In genomic region chr22:43376765-43377485, GRCh38 we compare ENCODE assay signal across 11 cellular contexts. TPM values are rescaled to one million over a fixed set of nuclear protein-coding genes. Genes with fewer than 3 reads are reported as not detected.
DNase-seq lines count a peak whose midpoint lies in the region; ATAC-seq, FAIRE-seq and TF ChIP-seq lines count a peak whose summit lies in the region.
"Had no signal": no experiment of that assay in that cellular context is flagged by ENCODE, and none has a peak within 500 bp of the region (broad histone marks: within the 10 kb centered on the region; RNA-seq: fewer than 3 reads in every experiment).

No MANE protein-coding gene starts in this region.

- no peak overlapping the region for H3K9ac ChIP-seq in GM12878 (ENCODE audit: control insufficient read depth, insufficient read depth, low read length)

- peaks cover 0 to 2% of the 10 kb centered on the region in 2 experiments; a peak in 1 of 4 replicates for H3K27me3 ChIP-seq in GM12878 (replicated peaks in 1 of 2; ENCODE audit: control insufficient read depth in 2 of 2, insufficient read depth in 2 of 2, low read length in 1 of 2)

- peak; percentile 31 for DNase-seq in NCI-H748 (lab: John Stamatoyannopoulos, UW; ENCODE audit: unreplicated experiment)
- no peak for DNase-seq in NCI-H748 treated with DMSO at 0.1 percent for 48 hours (lab: John Stamatoyannopoulos, UW)
- DNase-seq in M059J (ENCODE audit: low read depth), result peak; percentile 52
- DNase-seq in GM12878 (ENCODE audit: low read depth, low spot score), result peak; percentile 56
- peak; percentile 32 to 33 for DNase-seq in stimulated activated CD8-positive, alpha-beta memory T cell treated with anti-CD3 and anti-CD28 coated beads, Interleukin-2, amount 100 ng/mL, for 48 hours (ENCODE audit: low read depth in 2 of 2)
- no peak for DNase-seq in RKO (ENCODE audit: low spot score)
- no peak for DNase-seq in NCI-H526 treated with DMSO at 0.1 percent for 48 hours (lab: John Stamatoyannopoulos, UW)
- no peak for DNase-seq in RPMI8226
- DNase-seq: NCI-H146 had no signal

- FAIRE-seq in GM12878 (lab: Jason Lieb, UNC), result peak; percentile 88
- FAIRE-seq: A549, urothelium cell line had no signal

- POLR2A ChIA-PET in GM12878 (lab: Charles Lee), result interaction anchor here (0.6 kb wide), 1 partner anchor 230 kb away, joined by 6 read pairs; no protein-coding TSS in a partner anchor

- H3K4me3 ChIP-seq in GM12878, result no peak overlapping the region
- H3K4me3 ChIP-seq: A549 had no signal

- SMC1A ChIA-PET in GM12878 (lab: Charles Lee; ENCODE audit: uncharacterized antibody, unreplicated experiment), result no interaction called here

- TF ChIP-seq CTCF in GM12878 (IDR thresholded peaks at IDR 0.05 in 2 of 3, conservative IDR thresholded peaks at IDR 0.05 in 1 of 3; ENCODE audit: control insufficient read depth in 2 of 3, extremely low read depth in 1 of 3, insufficient read depth in 1 of 3, low read depth in 3 of 3, low read length in 3 of 3), result no peak

- TF ChIP-seq RAD21 in GM12878 (IDR thresholded peaks at IDR 0.05; ENCODE audit: insufficient read depth, low read depth, low read length), result no peak

- peak; percentile 73 to 84; a peak in 3 of 4 replicates for TF ChIP-seq EP300 in GM12878 (IDR thresholded peaks at IDR 0.05; ENCODE audit: borderline replicate concordance in 1 of 2, control insufficient read depth in 1 of 2, low read depth in 2 of 2, low read length in 2 of 2)

- H3K4me1 ChIP-seq in GM12878 (ENCODE audit: control insufficient read depth, insufficient read depth, low read length), result peaks cover 27% of the 10 kb centered on the region
- H3K4me1 ChIP-seq: A549 had no signal

- no TSS peak for BruUV-seq in GM12878 (replicated peaks; lab: Mats Ljungman, UMichigan)

- H3K36me3 ChIP-seq in GM12878 (ENCODE audit: control insufficient read depth in 2 of 2, insufficient read depth in 2 of 2, low read length in 1 of 2), result no peaks in the 10 kb centered on the region

- in situ Hi-C loops in GM12878 (cut with MboI), result no loop called here

- no peak for TF ChIP-seq POLR2A in GM12878 (IDR thresholded peaks at IDR 0.05; ENCODE audit: low read depth, low read length)

- no peaks in the 10 kb centered on the region for H3K79me2 ChIP-seq in GM12878 (ENCODE audit: control insufficient read depth, insufficient read depth, low read length)

- H3K27ac ChIP-seq in GM12878 (ENCODE audit: control insufficient read depth, insufficient read depth), result peak overlapping the region; percentile 45; the same call in 1 of the 2 replicates
- H3K27ac ChIP-seq: A549 had no signal

- H3K4me2 ChIP-seq in GM12878 (ENCODE audit: control insufficient read depth, insufficient read depth), result peak overlapping the region; percentile 76
- H3K4me2 ChIP-seq: A549 had no signal

- RAD21 ChIA-PET in GM12878 (lab: Charles Lee; ENCODE audit: unreplicated experiment), result interaction anchor here (1.1 kb wide), 1 partner anchor 104 kb away, joined by 3 read pairs; no protein-coding TSS in a partner anchor

- no peaks in the 10 kb centered on the region for H4K20me1 ChIP-seq in GM12878 (ENCODE audit: control insufficient read depth, insufficient read depth)

- WGBS in GM12878 (ENCODE audit: insufficient coverage, insufficient replicate concordance, low lambda C conversion rate, missing lambda C conversion rate), result 51% methylated on average over 15 of the region's 15 CpGs

- no peak overlapping the region for H2AFZ ChIP-seq in GM12878 (ENCODE audit: control insufficient read depth, low read depth, low read length)

- CTCF ChIA-PET in GM12878 (lab: Yijun Ruan, JAX), result interaction anchor here (0.6 to 2.7 kb wide), 3 partner anchors 11 to 1719 kb away, joined by 3 to 11 read pairs (median 3); no protein-coding TSS in a partner anchor

- intact Hi-C loops in GM12878 (cut with micrococcal nuclease; ENCODE audit: unreplicated experiment), result no loop called here

- H3K9me3 ChIP-seq in GM12878 (replicated peaks; ENCODE audit: control insufficient read depth, insufficient read depth, low read length), result peaks cover 10% of the 10 kb centered on the region; the same call in 2 of the 3 replicates
- H3K9me3 ChIP-seq: A549 had no signal

- peak; percentile 87 for ATAC-seq in GM12878
- ATAC-seq: A549 had no signal

TF ChIP-seq in GM12878, 131 proteins besides CTCF, POLR2A, EP300 and RAD21 (continues in another document):
- TF ChIP-seq STAT1 (conservative IDR thresholded peaks at IDR 0.05), result no peak
- TF ChIP-seq SUPT20H (IDR thresholded peaks at IDR 0.05; ENCODE audit: borderline replicate concordance, control insufficient read depth, low read depth, low read length), result no peak
- no peak; the same call in 1 of the 2 replicates for TF ChIP-seq MYB (IDR thresholded peaks at IDR 0.05; ENCODE audit: borderline replicate concordance, low read depth, low read length)
- TF ChIP-seq SREBF1 (IDR thresholded peaks at IDR 0.05; ENCODE audit: low read length), result no peak
- peak; percentile 50; the same call in 1 of the 2 replicates for TF ChIP-seq GATAD2B (conservative IDR thresholded peaks at IDR 0.05; ENCODE audit: low read depth)
- TF ChIP-seq SRF (IDR thresholded peaks at IDR 0.05; ENCODE audit: low read depth in 2 of 2, low read length in 2 of 2), result no peak
- TF ChIP-seq ZNF384 (IDR thresholded peaks at IDR 0.05; ENCODE audit: borderline replicate concordance, low read depth, low read length), result peak; percentile 83
- peak; percentile 96 for TF ChIP-seq NR2F1 (conservative IDR thresholded peaks at IDR 0.05)
- TF ChIP-seq RCOR1 (conservative IDR thresholded peaks at IDR 0.05; ENCODE audit: low read depth, low read length), result no peak
- TF ChIP-seq TCF12 (IDR thresholded peaks at IDR 0.05; ENCODE audit: low read depth, low read length), result 0 out of 2 replicates have a peak, but pooled peaks have one; percentile 19
- TF ChIP-seq IKZF2 (IDR thresholded peaks at IDR 0.05), result peak; percentile 47 to 63; a peak in 3 of 4 replicates
- peak; percentile 97 for TF ChIP-seq MEF2B (IDR thresholded peaks at IDR 0.05; ENCODE audit: partially characterized antibody, poor library complexity, severe bottlenecking)
- TF ChIP-seq CBX3 (IDR thresholded peaks at IDR 0.05; ENCODE audit: borderline replicate concordance, low read depth), result no peak
- peak; percentile 57 for TF ChIP-seq IKZF1 (conservative IDR thresholded peaks at IDR 0.05)
- TF ChIP-seq GABPA (IDR thresholded peaks at IDR 0.05; ENCODE audit: low read depth), result no peak
- TF ChIP-seq TBL1XR1 (IDR thresholded peaks at IDR 0.05; ENCODE audit: low read depth, low read length), result no peak
- TF ChIP-seq BHLHE40 (IDR thresholded peaks at IDR 0.05; ENCODE audit: borderline replicate concordance in 1 of 2, low read depth in 2 of 2, low read length in 1 of 2), result peak; percentile 77 to 80
- TF ChIP-seq, protein P1, sequence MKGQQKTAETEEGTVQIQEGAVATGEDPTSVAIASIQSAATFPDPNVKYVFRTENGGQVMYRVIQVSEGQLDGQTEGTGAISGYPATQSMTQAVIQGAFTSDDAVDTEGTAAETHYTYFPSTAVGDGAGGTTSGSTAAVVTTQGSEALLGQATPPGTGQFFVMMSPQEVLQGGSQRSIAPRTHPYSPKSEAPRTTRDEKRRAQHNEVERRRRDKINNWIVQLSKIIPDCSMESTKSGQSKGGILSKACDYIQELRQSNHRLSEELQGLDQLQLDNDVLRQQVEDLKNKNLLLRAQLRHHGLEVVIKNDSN (IDR thresholded peaks at IDR 0.05; ENCODE audit: borderline replicate concordance, extremely low read length, insufficient read depth, low read depth, low read length), result no peak

RNA-seq across cellular contexts. Expression of gene SCUBE1, which starts 33.8 kb away (rescaled TPM):
- total RNA-seq in M059J (2014; rRNA removed; shearing (Covaris generic)), result 11.5 and 17.4 TPM in 2 replicates
- total RNA-seq in GM12878 (2013; cell fraction: nucleolus; rRNA removed), result not detected in 2 replicates
- total RNA-seq in GM12878 (2014; rRNA removed) (not detected in 2 replicates), GM12878 (2014; rRNA removed; fragmentation: Illumina TruSeq; extraction: Trizol) (not detected in 2 replicates), GM12878 (2021) (not detected in 2 replicates)
- polyA plus RNA-seq in GM12878 (2011; ENCODE audit: low read depth), result not detected
- polyA plus RNA-seq in GM12878 (2011; rRNA removed) (not detected in 2 replicates), GM12878 (2014; fragmentation: Illumina TruSeq; extraction: Trizol) (not detected in 2 replicates), GM12878 (2014; fragmentation: Nextera tagmentation; extraction: Ambion mirVana) (not detected), GM12878 (2014; rRNA removed) (0.01 TPM in 1 of 2 replicates, not detected in the other), GM12878 (2016; fragmentation: Nextera tagmentation; extraction: Ambion mirVana) (not detected)
- not detected in 2 replicates for polyA plus RNA-seq in GM12878 (2011; cell fraction: cytosol; rRNA removed)
- polyA plus RNA-seq in GM12878 (2011; cell fraction: nucleus; rRNA removed), result 0.01 and 0.23 TPM in 2 replicates
- polyA plus RNA-seq in GM12878 (2012), result not detected in 2 replicates
- polyA minus RNA-seq in GM12878 (2011; rRNA and poly(A)+ RNA removed), result not detected in 2 replicates
- polyA minus RNA-seq in GM12878 (2011; cell fraction: cytosol; rRNA and poly(A)+ RNA removed), result not detected in 2 replicates
- not detected in 2 replicates for polyA minus RNA-seq in GM12878 (2011; cell fraction: nucleus; rRNA and poly(A)+ RNA removed)

RNA-seq across cellular contexts. Expression of gene MPPED1, which starts 34.9 kb away (rescaled TPM):
- total RNA-seq in M059J (2014; rRNA removed; shearing (Covaris generic)), result 0.05 TPM in 1 of 2 replicates, not detected in the other
- total RNA-seq in GM12878 (2013; cell fraction: nucleolus; rRNA removed), result not detected in 2 replicates
- 0.11 TPM in 1 of 2 replicates, not detected in the other for total RNA-seq in GM12878 (2014; rRNA removed)
- total RNA-seq in GM12878 (2014; rRNA removed; fragmentation: Illumina TruSeq; extraction: Trizol), result not detected in 2 replicates
- total RNA-seq in GM12878 (2021), result not detected in 2 replicates
- polyA plus RNA-seq in GM12878 (2011; ENCODE audit: low read depth), result not detected
- not detected in 2 replicates for polyA plus RNA-seq in GM12878 (2011; rRNA removed)
- polyA plus RNA-seq in GM12878 (2011; cell fraction: cytosol; rRNA removed), result not detected in 2 replicates
- polyA plus RNA-seq in GM12878 (2011; cell fraction: nucleus; rRNA removed), result not detected in 2 replicates
- not detected in 2 replicates for polyA plus RNA-seq in GM12878 (2012)
- polyA plus RNA-seq in GM12878 (2014; fragmentation: Illumina TruSeq; extraction: Trizol), result not detected in 2 replicates
- polyA plus RNA-seq in GM12878 (2014; fragmentation: Nextera tagmentation; extraction: Ambion mirVana), result not detected
- not detected in 2 replicates for polyA plus RNA-seq in GM12878 (2014; rRNA removed)
- not detected for polyA plus RNA-seq in GM12878 (2016; fragmentation: Nextera tagmentation; extraction: Ambion mirVana)
- not detected in 2 replicates for polyA minus RNA-seq in GM12878 (2011; rRNA and poly(A)+ RNA removed)
- not detected in 2 replicates for polyA minus RNA-seq in GM12878 (2011; cell fraction: cytosol; rRNA and poly(A)+ RNA removed)
- polyA minus RNA-seq in GM12878 (2011; cell fraction: nucleus; rRNA and poly(A)+ RNA removed), result not detected in 2 replicates
- polyA plus RNA-seq: A549 had no signal

Comparison
In these comparisons a context has a peak if more than half of its experiments do, and no peak if none do; other contexts are left out.
1. DNase-seq: peak in NCI-H748 (single experiment), M059J (single experiment), GM12878 (single experiment) and stimulated activated CD8-positive, alpha-beta memory T cell treated with anti-CD3 and anti-CD28 coated beads, Interleukin-2, amount 100 ng/mL, for 48 hours (2 of 2); none in NCI-H748 treated with DMSO at 0.1 percent for 48 hours (single experiment), RKO (single experiment), NCI-H526 treated with DMSO at 0.1 percent for 48 hours (single experiment) and RPMI8226 (single experiment).
2. RNA of gene SCUBE1, which starts 33.8 kb away (total RNA-seq): 11.5 to 17.4 TPM in M059J; not detected in GM12878; every median in the first group is over 10 times any median in the second.